ENCODE assay signal across 10 cellular contexts in genomic region chr11:57885298-57886035, GRCh38.
DNase-seq lines count a peak whose midpoint lies in the region; ATAC-seq, FAIRE-seq and TF ChIP-seq lines count a peak whose summit lies in the region.
"Had no signal": no experiment of that assay in that cellular context is flagged by ENCODE, and none has a peak within 500 bp of the region (broad histone marks: within the 10 kb centered on the region; RNA-seq: fewer than 3 reads in every experiment).

No MANE protein-coding gene starts in this region.

- DNase-seq in A673 (ENCODE audit: low spot score) (peak; percentile 48), HTR-8/SVneo (ENCODE audit: insufficient read length, low spot score) (no peak), iris pigment epithelial cell (ENCODE audit: low read depth) (peak; percentile 31), coronary artery (ENCODE audit: low spot score) (no peak), prostate gland (ENCODE audit: low spot score) (no peak)
- peak; percentile 41 for DNase-seq in activated CD8-positive, alpha-beta T cell treated with anti-CD3 and anti-CD28 coated beads, Interleukin-2, amount 10 ng/mL, durations not matched to agents 7 days and 5 days
- DNase-seq in stimulated activated effector memory CD8-positive, alpha-beta T cell treated with anti-CD3 and anti-CD28 coated beads, Interleukin-12 subunit alpha, Interleukin-12 subunit beta, amount 100 ng/mL, for 72 hours (ENCODE audit: low spot score in 2 of 2), result no peak
- DNase-seq in stimulated activated naive CD4-positive, alpha-beta T cell treated with Interleukin-2 at 50 U/mL for 16 hours (lab: John Stamatoyannopoulos, UW), result no peak
- DNase-seq: NCI-H1436 had no signal

- no peak overlapping the region for H3K27ac ChIP-seq in A673 (ENCODE audit: low read depth, low read length, poor library complexity, severe bottlenecking)
- H3K27ac ChIP-seq in coronary artery, result no peak overlapping the region
- no peak overlapping the region for H3K27ac ChIP-seq in prostate gland
- H3K27ac ChIP-seq: BLaER1 treated with 17β-estradiol and CSF1 and Interleukin-3, amounts not matched to agents 10 nM and 100 nM had no signal

- no peaks in the 10 kb centered on the region for H3K36me3 Mint-ChIP-seq in activated CD8-positive, alpha-beta T cell treated with anti-CD3 and anti-CD28 coated beads, Interleukin-2, amount 10 ng/mL, durations not matched to agents 7 days and 5 days (ENCODE audit: low read depth)
- H3K36me3 Mint-ChIP-seq in stimulated activated effector memory CD8-positive, alpha-beta T cell treated with anti-CD3 and anti-CD28 coated beads, Interleukin-12 subunit alpha, Interleukin-12 subunit beta, amount 100 ng/mL, for 72 hours, result no peaks in the 10 kb centered on the region

- no peak overlapping the region for H3K4me3 Mint-ChIP-seq in activated CD8-positive, alpha-beta T cell treated with anti-CD3 and anti-CD28 coated beads, Interleukin-2, amount 10 ng/mL, durations not matched to agents 7 days and 5 days
- H3K4me3 Mint-ChIP-seq in stimulated activated effector memory CD8-positive, alpha-beta T cell treated with anti-CD3 and anti-CD28 coated beads, Interleukin-12 subunit alpha, Interleukin-12 subunit beta, amount 100 ng/mL, for 72 hours, result no peak overlapping the region

- no peak for TF ChIP-seq POLR2A in prostate gland (IDR thresholded peaks at IDR 0.05)

- H3K27ac Mint-ChIP-seq in activated CD8-positive, alpha-beta T cell treated with anti-CD3 and anti-CD28 coated beads, Interleukin-2, amount 10 ng/mL, durations not matched to agents 7 days and 5 days, result no peak overlapping the region
- no peak overlapping the region for H3K27ac Mint-ChIP-seq in stimulated activated effector memory CD8-positive, alpha-beta T cell treated with anti-CD3 and anti-CD28 coated beads, Interleukin-12 subunit alpha, Interleukin-12 subunit beta, amount 100 ng/mL, for 72 hours

- peaks cover 15% of the 10 kb centered on the region for H3K4me1 Mint-ChIP-seq in activated CD8-positive, alpha-beta T cell treated with anti-CD3 and anti-CD28 coated beads, Interleukin-2, amount 10 ng/mL, durations not matched to agents 7 days and 5 days (ENCODE audit: low read depth)
- no peaks in the 10 kb centered on the region for H3K4me1 Mint-ChIP-seq in stimulated activated effector memory CD8-positive, alpha-beta T cell treated with anti-CD3 and anti-CD28 coated beads, Interleukin-12 subunit alpha, Interleukin-12 subunit beta, amount 100 ng/mL, for 72 hours

- H3K4me3 ChIP-seq in A673 (ENCODE audit: low read depth, low read length, poor library complexity, severe bottlenecking), result no peak overlapping the region
- H3K4me3 ChIP-seq in coronary artery, result no peak overlapping the region
- no peak overlapping the region for H3K4me3 ChIP-seq in prostate gland
- H3K4me3 ChIP-seq: BLaER1 treated with 17β-estradiol and CSF1 and Interleukin-3, amounts not matched to agents 10 nM and 100 nM had no signal

- CTCF ChIA-PET in A673 (lab: Charles Lee), result no interaction called here
- CTCF ChIA-PET in activated CD8-positive, alpha-beta T cell treated with anti-CD3 and anti-CD28 coated beads, Interleukin-2, amount 10 ng/mL, durations not matched to agents 7 days and 5 days (lab: Charles Lee), result no interaction called here

- no peak for ATAC-seq in activated CD8-positive, alpha-beta T cell treated with anti-CD3 and anti-CD28 coated beads, Interleukin-2, amount 10 ng/mL, durations not matched to agents 7 days and 5 days
- no peak for ATAC-seq in stimulated activated effector memory CD8-positive, alpha-beta T cell treated with anti-CD3 and anti-CD28 coated beads, Interleukin-12 subunit alpha, Interleukin-12 subunit beta, amount 100 ng/mL, for 72 hours

- BruUV-seq in A673 (replicated peaks; lab: Mats Ljungman, UMichigan), result no TSS peak

- POLR2A ChIA-PET in A673 (lab: Charles Lee; ENCODE audit: low non-redundant PET), result no interaction called here
- POLR2A ChIA-PET in activated CD8-positive, alpha-beta T cell treated with anti-CD3 and anti-CD28 coated beads, Interleukin-2, amount 10 ng/mL, durations not matched to agents 7 days and 5 days (lab: Charles Lee), result no interaction called here

- peaks cover 6% of the 10 kb centered on the region for H3K27me3 Mint-ChIP-seq in activated CD8-positive, alpha-beta T cell treated with anti-CD3 and anti-CD28 coated beads, Interleukin-2, amount 10 ng/mL, durations not matched to agents 7 days and 5 days (ENCODE audit: low read depth)

- H3K9me3 Mint-ChIP-seq in activated CD8-positive, alpha-beta T cell treated with anti-CD3 and anti-CD28 coated beads, Interleukin-2, amount 10 ng/mL, durations not matched to agents 7 days and 5 days (ENCODE audit: insufficient read depth), result no peaks in the 10 kb centered on the region
- no peaks in the 10 kb centered on the region for H3K9me3 Mint-ChIP-seq in stimulated activated effector memory CD8-positive, alpha-beta T cell treated with anti-CD3 and anti-CD28 coated beads, Interleukin-12 subunit alpha, Interleukin-12 subunit beta, amount 100 ng/mL, for 72 hours

- peak; percentile 38 for FAIRE-seq in HTR-8/SVneo (lab: Jason Lieb, UNC)

- intact Hi-C loops in A673 (cut with micrococcal nuclease; ENCODE audit: unreplicated experiment) (no loop called here), prostate gland (cut with DNase I) (no loop called here)

- TF ChIP-seq CTCF in A673 (conservative IDR thresholded peaks at IDR 0.05; ENCODE audit: low read depth, low read length) (no peak), coronary artery (IDR thresholded peaks at IDR 0.05) (no peak), prostate gland (IDR thresholded peaks at IDR 0.05) (no peak)

- H3K36me3 ChIP-seq in A673 (ENCODE audit: insufficient read depth, low read length, poor library complexity, severe bottlenecking) (no peaks in the 10 kb centered on the region), prostate gland (no peaks in the 10 kb centered on the region)
- H3K36me3 ChIP-seq: BLaER1 treated with 17β-estradiol and CSF1 and Interleukin-3, amounts not matched to agents 10 nM and 100 nM had no signal

- H3K27me3 ChIP-seq in A673 (replicated peaks; ENCODE audit: insufficient read depth, low read depth, low read length, poor library complexity), result peaks cover 3% of the 10 kb centered on the region
- H3K27me3 ChIP-seq in prostate gland (replicated peaks; ENCODE audit: insufficient read depth), result no peaks in the 10 kb centered on the region
- H3K27me3 ChIP-seq: BLaER1 treated with 17β-estradiol and CSF1 and Interleukin-3, amounts not matched to agents 10 nM and 100 nM had no signal

- H3K9me3 ChIP-seq in A673 (ENCODE audit: low read depth, low read length, poor library complexity, severe bottlenecking) (no peaks in the 10 kb centered on the region), prostate gland (no peaks in the 10 kb centered on the region)
- H3K9me3 ChIP-seq: BLaER1 treated with 17β-estradiol and CSF1 and Interleukin-3, amounts not matched to agents 10 nM and 100 nM had no signal

- H3K4me1 ChIP-seq in A673 (ENCODE audit: insufficient read depth, low read length, poor library complexity, severe bottlenecking), result no peaks in the 10 kb centered on the region
- H3K4me1 ChIP-seq in prostate gland (replicated peaks), result no peaks in the 10 kb centered on the region

- 38% methylated on average over 4 of the region's 4 CpGs for WGBS in prostate gland

Comparison
In these comparisons a context has a peak if more than half of its experiments do, and no peak if none do; other contexts are left out.
1. DNase-seq: peak in A673 (single experiment), activated CD8-positive, alpha-beta T cell treated with anti-CD3 and anti-CD28 coated beads, Interleukin-2, amount 10 ng/mL, durations not matched to agents 7 days and 5 days (single experiment) and iris pigment epithelial cell (single experiment); none in HTR-8/SVneo (single experiment), stimulated activated effector memory CD8-positive, alpha-beta T cell treated with anti-CD3 and anti-CD28 coated beads, Interleukin-12 subunit alpha, Interleukin-12 subunit beta, amount 100 ng/mL, for 72 hours (0 of 2), stimulated activated naive CD4-positive, alpha-beta T cell treated with Interleukin-2 at 50 U/mL for 16 hours (single experiment), coronary artery (single experiment) and prostate gland (single experiment).